9 cellular contexts compared by ENCODE assay signal in genomic region chr13:76993021-76993420, GRCh38. TPM values are rescaled to one million over a fixed set of nuclear protein-coding genes. Genes with fewer than 3 reads are reported as not detected.
DNase-seq lines count a peak whose midpoint lies in the region; ATAC-seq and TF ChIP-seq lines count a peak whose summit lies in the region.
"Had no signal": no experiment of that assay in that cellular context is flagged by ENCODE, and none has a peak within 500 bp of the region (broad histone marks: within the 10 kb centered on the region; RNA-seq: fewer than 3 reads in every experiment).

No MANE protein-coding gene starts in this region.

- TF ChIP-seq CTCF in adrenal gland (IDR thresholded peaks at IDR 0.05) (no peak), kidney epithelial cell (IDR thresholded peaks at IDR 0.05; ENCODE audit: insufficient read depth, low read length, poor library complexity, severe bottlenecking) (no peak), thoracic aorta (IDR thresholded peaks at IDR 0.05) (no peak)

- H3K4me1 ChIP-seq in adrenal gland (replicated peaks in 1 of 2) (peaks cover 0 to 16% of the 10 kb centered on the region in 2 donors), thoracic aorta (ENCODE audit: control insufficient read depth in 1 of 2, low read depth in 2 of 2) (peaks cover 0 to 24% of the 10 kb centered on the region in 2 donors)

- H3K4me3 ChIP-seq in adrenal gland (peak overlapping the region in 2 of 4 donors; percentile 82 to 90), kidney epithelial cell (ENCODE audit: low read depth, low read length) (peak overlapping the region; percentile 99), thoracic aorta (peak overlapping the region; percentile 87)

- H3K4me1 Mint-ChIP-seq in activated CD4-positive, alpha-beta T cell treated with anti-CD3 and anti-CD28 coated beads, Interleukin-2, amount 10 ng/mL, durations not matched to agents 24 days and 14 days = peaks cover 25% of the 10 kb centered on the region

- H3K9me3 Mint-ChIP-seq in activated CD4-positive, alpha-beta T cell treated with anti-CD3 and anti-CD28 coated beads, Interleukin-2, amount 10 ng/mL, durations not matched to agents 24 days and 14 days = no peaks in the 10 kb centered on the region

- H3K9me3 ChIP-seq in adrenal gland (replicated peaks in 1 of 3) (no peaks in the 10 kb centered on the region), thoracic aorta (no peaks in the 10 kb centered on the region)

- DNase-seq in activated CD4-positive, alpha-beta T cell treated with anti-CD3 and anti-CD28 coated beads, Interleukin-2, amount 10 ng/mL, durations not matched to agents 24 days and 14 days = no peak
- no peak for DNase-seq in activated CD4-positive, alpha-beta T cell treated with anti-CD3 and anti-CD28 coated beads for 1 hour
- DNase-seq in adrenal gland (no peak), kidney epithelial cell (ENCODE audit: low read depth) (no peak), thoracic aorta (ENCODE audit: low spot score) (no peak), MV-4-11 (lab: John Stamatoyannopoulos, UW) (no peak), T1000 (lab: John Stamatoyannopoulos, UW) (no peak)

- peaks cover 20% of the 10 kb centered on the region for H3K36me3 Mint-ChIP-seq in activated CD4-positive, alpha-beta T cell treated with anti-CD3 and anti-CD28 coated beads, Interleukin-2, amount 10 ng/mL, durations not matched to agents 24 days and 14 days (ENCODE audit: low read depth)

- H3K27me3 ChIP-seq in adrenal gland (no peaks in the 10 kb centered on the region), kidney epithelial cell (ENCODE audit: control insufficient read depth, insufficient read depth, low read length) (no peaks in the 10 kb centered on the region), thoracic aorta (replicated peaks; ENCODE audit: insufficient read depth) (no peaks in the 10 kb centered on the region)

- H3K27ac ChIP-seq in adrenal gland (peak overlapping the region in 4 of 5 donors; percentile 84 to 99 (median 95)), thoracic aorta (peak overlapping the region; percentile 91 to 94)

- H3K4me3 Mint-ChIP-seq in activated CD4-positive, alpha-beta T cell treated with anti-CD3 and anti-CD28 coated beads, Interleukin-2, amount 10 ng/mL, durations not matched to agents 24 days and 14 days = peak overlapping the region; percentile 96

- H3K36me3 ChIP-seq in adrenal gland (replicated peaks in 1 of 2) (no peaks in the 10 kb centered on the region), kidney epithelial cell (ENCODE audit: control insufficient read depth, insufficient read depth, low read length) (no peaks in the 10 kb centered on the region), thoracic aorta (peaks cover 3% of the 10 kb centered on the region)

- no peaks in the 10 kb centered on the region for H3K27me3 Mint-ChIP-seq in activated CD4-positive, alpha-beta T cell treated with anti-CD3 and anti-CD28 coated beads, Interleukin-2, amount 10 ng/mL, durations not matched to agents 24 days and 14 days

- peak overlapping the region; percentile 48 for H3K27ac Mint-ChIP-seq in activated CD4-positive, alpha-beta T cell treated with anti-CD3 and anti-CD28 coated beads, Interleukin-2, amount 10 ng/mL, durations not matched to agents 24 days and 14 days

- no peak for ATAC-seq in thoracic aorta (ENCODE audit: insufficient number of reproducible peaks, low FRiP score, low read depth)
- no peak for ATAC-seq in HG03460 (IDR thresholded peaks at IDR 0.05; ENCODE audit: unreplicated experiment)

- WGBS in adrenal gland, 4 donors = 38 to 45% (median 44%) methylated on average over 3 of the region's 3 CpGs

- intact Hi-C loops in activated CD4-positive, alpha-beta T cell treated with anti-CD3 and anti-CD28 coated beads, Interleukin-2, amount 10 ng/mL, durations not matched to agents 24 days and 14 days (cut with micrococcal nuclease) = loop anchor here (2.0 kb wide), 1 partner anchor 14 kb away; no protein-coding TSS in a partner anchor
- intact Hi-C loops in adrenal gland (cut with DNase I) = no loop called here

- TF ChIP-seq POLR2A in adrenal gland (IDR thresholded peaks at IDR 0.05) = no peak

RNA-seq across cellular contexts. Expression of gene CLN5, which starts 1.1 kb away (rescaled TPM):
- total RNA-seq in activated CD4-positive, alpha-beta T cell treated with anti-CD3 and anti-CD28 coated beads, Interleukin-2, amount 10 ng/mL, durations not matched to agents 24 days and 14 days = 15.6 and 15.7 TPM in 2 replicates
- 10 to 100 TPM; 21.6 to 46.9 (median 37.1) TPM for total RNA-seq in adrenal gland
- polyA plus RNA-seq in adrenal gland = 10 to 100 TPM; 16.7 to 42.7 (median 21.3) TPM
- total RNA-seq in kidney epithelial cell = 20.5 and 26.4 TPM in 2 replicates
- 10 to 100 TPM; 21.4 to 29.1 TPM for total RNA-seq in thoracic aorta

RNA-seq across cellular contexts. Expression of gene FBXL3, which starts 33.9 kb away (rescaled TPM):
- 36.0 and 41.6 TPM in 2 replicates for total RNA-seq in activated CD4-positive, alpha-beta T cell treated with anti-CD3 and anti-CD28 coated beads, Interleukin-2, amount 10 ng/mL, durations not matched to agents 24 days and 14 days
- 10 to 100 TPM; 30.5 to 87.4 (median 50.0) TPM for total RNA-seq in adrenal gland
- polyA plus RNA-seq in adrenal gland = 10 to 100 TPM; 12.1 to 45.4 (median 14.4) TPM
- 35.2 and 38.0 TPM in 2 replicates for total RNA-seq in kidney epithelial cell
- total RNA-seq in thoracic aorta = 100 to 1,000 TPM; 111 to 119 TPM

RNA-seq across cellular contexts. Expression of gene ACOD1, which starts 44.7 kb away (rescaled TPM):
- not detected in 2 replicates for total RNA-seq in activated CD4-positive, alpha-beta T cell treated with anti-CD3 and anti-CD28 coated beads, Interleukin-2, amount 10 ng/mL, durations not matched to agents 24 days and 14 days
- total RNA-seq in adrenal gland (not detected), kidney epithelial cell (not detected in 2 replicates), thoracic aorta (not detected)
- polyA plus RNA-seq in adrenal gland = not detected
- total RNA-seq: activated CD8-positive, alpha-beta memory T cell treated with anti-CD3 and anti-CD28 coated beads for 36 hours had no signal
